Comparison of ENCODE assay signal across 1 cellular context in genomic region chr19:49486710-49487276, GRCh38.
TF ChIP-seq lines count a peak whose summit lies in the region.

No MANE protein-coding gene starts in this region.

TF ChIP-seq in HepG2, 621 proteins besides CTCF, POLR2A, EP300 and RAD21 (continued from another document):
- TF ChIP-seq REST (IDR thresholded peaks at IDR 0.05; ENCODE audit: borderline replicate concordance in 1 of 2, low read depth in 1 of 2, low read length in 2 of 2) (no peak), SOX13 (IDR thresholded peaks at IDR 0.05) (0 out of 2 replicates have a peak, but pooled peaks have one; percentile 7), SOX13 (CRISPR knock-in tag; conservative IDR thresholded peaks at IDR 0.05 in 1 of 2, IDR thresholded peaks at IDR 0.05 in 1 of 2) (no peak), THYN1 (CRISPR knock-in tag; IDR thresholded peaks at IDR 0.05; ENCODE audit: borderline replicate concordance, low read depth) (no peak), SIN3B (IDR thresholded peaks at IDR 0.05; ENCODE audit: low read length) (no peak), SATB2 (CRISPR knock-in tag; IDR thresholded peaks at IDR 0.05) (0 out of 2 replicates have a peak, but pooled peaks have one; percentile 0), CENPX (CRISPR knock-in tag; IDR thresholded peaks at IDR 0.05) (no peak), ZNF883 (CRISPR knock-in tag; IDR thresholded peaks at IDR 0.05; ENCODE audit: not compliant biosample characterization) (no peak), ZBTB42 (CRISPR knock-in tag; IDR thresholded peaks at IDR 0.05) (no peak), ZNF589 (CRISPR knock-in tag; conservative IDR thresholded peaks at IDR 0.05) (0 out of 2 replicates have a peak, but pooled peaks have one; percentile 5), DNMT1 (CRISPR knock-in tag; IDR thresholded peaks at IDR 0.05) (no peak), ISX (CRISPR knock-in tag; conservative IDR thresholded peaks at IDR 0.05) (0 out of 2 replicates have a peak, but pooled peaks have one; percentile 15), CHD4 (IDR thresholded peaks at IDR 0.05; ENCODE audit: borderline replicate concordance, low read length) (no peak), ZNF816 (CRISPR knock-in tag; IDR thresholded peaks at IDR 0.05; ENCODE audit: borderline replicate concordance) (no peak), ZNF564 (CRISPR knock-in tag; IDR thresholded peaks at IDR 0.05) (no peak), SOX6 (IDR thresholded peaks at IDR 0.05) (no peak), SOX6 (CRISPR knock-in tag; IDR thresholded peaks at IDR 0.05) (0 out of 2 replicates have a peak, but pooled peaks have one; percentile 22), ZNF543 (CRISPR knock-in tag; IDR thresholded peaks at IDR 0.05) (0 out of 2 replicates have a peak, but pooled peaks have one; percentile 28), ZNF234 (CRISPR knock-in tag; conservative IDR thresholded peaks at IDR 0.05) (0 out of 2 replicates have a peak, but pooled peaks have one; percentile 15), NFE2 (CRISPR knock-in tag; IDR thresholded peaks at IDR 0.05) (no peak), SKIL (CRISPR knock-in tag; IDR thresholded peaks at IDR 0.05; ENCODE audit: borderline replicate concordance) (no peak), ZMYM3 (CRISPR knock-in tag; IDR thresholded peaks at IDR 0.05) (peak; percentile 88; the same call in 1 of the 2 replicates), ZNF136 (CRISPR knock-in tag; IDR thresholded peaks at IDR 0.05; ENCODE audit: low read depth) (no peak), TOE1 (CRISPR knock-in tag; IDR thresholded peaks at IDR 0.05) (0 out of 2 replicates have a peak, but pooled peaks have one; percentile 2), HINFP (CRISPR knock-in tag; IDR thresholded peaks at IDR 0.05; ENCODE audit: low read depth) (no peak), BORCS8-MEF2B (CRISPR knock-in tag; IDR thresholded peaks at IDR 0.05) (no peak), ZNF383 (CRISPR knock-in tag; IDR thresholded peaks at IDR 0.05; ENCODE audit: borderline replicate concordance) (no peak), SMARCE1 (IDR thresholded peaks at IDR 0.05; ENCODE audit: borderline replicate concordance) (no peak), ZNF7 (CRISPR knock-in tag; IDR thresholded peaks at IDR 0.05) (no peak), MTA1 (CRISPR knock-in tag; IDR thresholded peaks at IDR 0.05; ENCODE audit: borderline replicate concordance) (no peak)
- TF ChIP-seq, protein P1, sequence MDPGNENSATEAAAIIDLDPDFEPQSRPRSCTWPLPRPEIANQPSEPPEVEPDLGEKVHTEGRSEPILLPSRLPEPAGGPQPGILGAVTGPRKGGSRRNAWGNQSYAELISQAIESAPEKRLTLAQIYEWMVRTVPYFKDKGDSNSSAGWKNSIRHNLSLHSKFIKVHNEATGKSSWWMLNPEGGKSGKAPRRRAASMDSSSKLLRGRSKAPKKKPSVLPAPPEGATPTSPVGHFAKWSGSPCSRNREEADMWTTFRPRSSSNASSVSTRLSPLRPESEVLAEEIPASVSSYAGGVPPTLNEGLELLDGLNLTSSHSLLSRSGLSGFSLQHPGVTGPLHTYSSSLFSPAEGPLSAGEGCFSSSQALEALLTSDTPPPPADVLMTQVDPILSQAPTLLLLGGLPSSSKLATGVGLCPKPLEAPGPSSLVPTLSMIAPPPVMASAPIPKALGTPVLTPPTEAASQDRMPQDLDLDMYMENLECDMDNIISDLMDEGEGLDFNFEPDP (CRISPR knock-in tag; conservative IDR thresholded peaks at IDR 0.05) = no peak
- TF ChIP-seq, protein P2, sequence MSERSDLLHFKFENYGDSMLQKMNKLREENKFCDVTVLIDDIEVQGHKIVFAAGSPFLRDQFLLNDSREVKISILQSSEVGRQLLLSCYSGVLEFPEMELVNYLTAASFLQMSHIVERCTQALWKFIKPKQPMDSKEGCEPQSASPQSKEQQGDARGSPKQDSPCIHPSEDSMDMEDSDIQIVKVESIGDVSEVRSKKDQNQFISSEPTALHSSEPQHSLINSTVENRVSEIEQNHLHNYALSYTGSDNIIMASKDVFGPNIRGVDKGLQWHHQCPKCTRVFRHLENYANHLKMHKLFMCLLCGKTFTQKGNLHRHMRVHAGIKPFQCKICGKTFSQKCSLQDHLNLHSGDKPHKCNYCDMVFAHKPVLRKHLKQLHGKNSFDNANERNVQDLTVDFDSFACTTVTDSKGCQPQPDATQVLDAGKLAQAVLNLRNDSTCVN (CRISPR knock-in tag; IDR thresholded peaks at IDR 0.05; ENCODE audit: borderline replicate concordance) = no peak
- TF ChIP-seq, protein P3, sequence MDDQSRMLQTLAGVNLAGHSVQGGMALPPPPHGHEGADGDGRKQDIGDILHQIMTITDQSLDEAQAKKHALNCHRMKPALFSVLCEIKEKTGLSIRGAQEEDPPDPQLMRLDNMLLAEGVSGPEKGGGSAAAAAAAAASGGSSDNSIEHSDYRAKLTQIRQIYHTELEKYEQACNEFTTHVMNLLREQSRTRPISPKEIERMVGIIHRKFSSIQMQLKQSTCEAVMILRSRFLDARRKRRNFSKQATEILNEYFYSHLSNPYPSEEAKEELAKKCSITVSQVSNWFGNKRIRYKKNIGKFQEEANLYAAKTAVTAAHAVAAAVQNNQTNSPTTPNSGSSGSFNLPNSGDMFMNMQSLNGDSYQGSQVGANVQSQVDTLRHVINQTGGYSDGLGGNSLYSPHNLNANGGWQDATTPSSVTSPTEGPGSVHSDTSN (CRISPR knock-in tag; IDR thresholded peaks at IDR 0.05; ENCODE audit: borderline replicate concordance) = no peak
